Comparison of ENCODE assay signal across 17 cellular contexts in genomic region chr15:32096867-32097266, GRCh38.
DNase-seq lines count a peak whose midpoint lies in the region; FAIRE-seq and TF ChIP-seq lines count a peak whose summit lies in the region.
"Had no signal": no experiment of that assay in that cellular context is flagged by ENCODE, and none has a peak within 500 bp of the region (broad histone marks: within the 10 kb centered on the region; RNA-seq: fewer than 3 reads in every experiment).

No MANE protein-coding gene starts in this region.

- no peak overlapping the region for H3K23ac ChIP-seq in H1 (ENCODE audit: insufficient read length)

- H3K36me3 ChIP-seq in H1 (ENCODE audit: control insufficient read depth in 2 of 4, insufficient read depth in 4 of 4, low read length in 3 of 4) = no peaks in the 10 kb centered on the region
- H3K36me3 ChIP-seq in neural cell (ENCODE audit: insufficient read depth, low read length) = no peaks in the 10 kb centered on the region
- H3K36me3 ChIP-seq in OCI-LY7 (ENCODE audit: insufficient read depth, low read length) = no peaks in the 10 kb centered on the region
- H3K36me3 ChIP-seq in tibial artery = no peaks in the 10 kb centered on the region
- H3K36me3 ChIP-seq: BLaER1 treated with 17β-estradiol and CSF1 and Interleukin-3, amounts not matched to agents 10 nM and 100 nM had no signal

- H4K20me1 ChIP-seq in H1 (replicated peaks in 1 of 2; ENCODE audit: control insufficient read depth in 1 of 2, insufficient read depth in 2 of 2, low read length in 2 of 2) (no peaks in the 10 kb centered on the region), neural cell (ENCODE audit: insufficient read depth) (no peaks in the 10 kb centered on the region), OCI-LY7 (ENCODE audit: insufficient read depth, low read length) (no peaks in the 10 kb centered on the region)
- H4K20me1 ChIP-seq: BLaER1 treated with 17β-estradiol and CSF1 and Interleukin-3, amounts not matched to agents 10 nM and 100 nM had no signal

- H3K79me2 ChIP-seq in H1 (ENCODE audit: control insufficient read depth in 1 of 2, insufficient read depth in 2 of 2, low read length in 2 of 2) (no peaks in the 10 kb centered on the region), neural cell (replicated peaks; ENCODE audit: insufficient read depth, low read length) (no peaks in the 10 kb centered on the region), OCI-LY7 (ENCODE audit: insufficient read depth, low read depth, low read length) (no peaks in the 10 kb centered on the region)

- no peak for TF ChIP-seq RAD21 in H1 (IDR thresholded peaks at IDR 0.05 in 1 of 2, conservative IDR thresholded peaks at IDR 0.05 in 1 of 2; ENCODE audit: low read depth in 2 of 2, low read length in 2 of 2)
- TF ChIP-seq RAD21 in neural cell (conservative IDR thresholded peaks at IDR 0.05) = no peak

- DNase-seq in NCI-H748 (lab: John Stamatoyannopoulos, UW; ENCODE audit: unreplicated experiment) (peak; percentile 8), NCI-H748 treated with DMSO at 0.1 percent for 48 hours (lab: John Stamatoyannopoulos, UW) (no peak), NCI-H524 (lab: John Stamatoyannopoulos, UW) (peak; percentile 37 to 72), H1 (ENCODE audit: low read depth in 1 of 2, low spot score in 2 of 2) (no peak), OCI-LY7 (ENCODE audit: low spot score) (no peak), tibial artery (no peak), HTR-8/SVneo (ENCODE audit: insufficient read length, low spot score) (no peak)
- DNase-seq: 8988T, HCEC 1CT, KG1, NCI-H146, NCI-H2107, NCI-H345, NCI-H774, T-cell had no signal

- H3K27me3 ChIP-seq in H1 (replicated peaks in 1 of 4; ENCODE audit: control insufficient read depth in 3 of 4, extremely low read depth in 1 of 4, insufficient read depth in 3 of 4, low read length in 3 of 4) = no peaks in the 10 kb centered on the region
- no peaks in the 10 kb centered on the region for H3K27me3 ChIP-seq in neural cell (ENCODE audit: insufficient read depth, low read depth, low read length)
- H3K27me3 ChIP-seq in tibial artery = peaks cover 0 to 8% of the 10 kb centered on the region in 2 donors
- H3K27me3 ChIP-seq: BLaER1 treated with 17β-estradiol and CSF1 and Interleukin-3, amounts not matched to agents 10 nM and 100 nM had no signal

- H3K4me3 ChIP-seq in H1 (ENCODE audit: extremely low read depth in 1 of 4, insufficient read depth in 2 of 4, low read depth in 3 of 4, low read length in 4 of 4) (no peak overlapping the region), neural cell (ENCODE audit: low read length) (peak overlapping the region; percentile 32), OCI-LY7 (ENCODE audit: low read depth, low read length, poor library complexity, severe bottlenecking) (no peak overlapping the region), tibial artery (no peak overlapping the region)
- H3K4me3 ChIP-seq: BLaER1 treated with 17β-estradiol and CSF1 and Interleukin-3, amounts not matched to agents 10 nM and 100 nM had no signal

- no peak overlapping the region for H2BK15ac ChIP-seq in H1 (ENCODE audit: low read length)

- peaks cover 2% of the 10 kb centered on the region; the same call in 1 of the 2 replicates for H3K23me2 ChIP-seq in H1 (ENCODE audit: low read depth, low read length)

- 76% methylated on average over 10 of the region's 10 CpGs; no CpG with 5 or more reads in 1 of the 2 experiments for WGBS in H1 (ENCODE audit: extremely low coverage in 1 of 2, insufficient coverage in 1 of 2, insufficient read length in 1 of 2, insufficient replicate concordance in 2 of 2, low coverage in 1 of 2, low lambda C conversion rate in 2 of 2, missing lambda C conversion rate in 1 of 2), 2 experiments

- H3K56ac ChIP-seq in H1 (replicated peaks; ENCODE audit: insufficient read length, low read depth, low read length) = no peak overlapping the region

- TF ChIP-seq EP300 in H1 (IDR thresholded peaks at IDR 0.05; ENCODE audit: borderline replicate concordance in 1 of 2, low read depth in 2 of 2, low read length in 2 of 2) = no peak
- TF ChIP-seq EP300 in neural cell (conservative IDR thresholded peaks at IDR 0.05; ENCODE audit: poor library complexity, severe bottlenecking) = peak; percentile 43

- no peak overlapping the region; the same call in 1 of the 2 replicates for H4K8ac ChIP-seq in H1 (ENCODE audit: extremely low read depth, insufficient read depth, low read length)

- no peaks in the 10 kb centered on the region for H3F3A ChIP-seq in neural cell (ENCODE audit: insufficient read depth, low read length, poor library complexity, severe bottlenecking)

- no peak overlapping the region; the same call in 1 of the 2 replicates for H3K18ac ChIP-seq in H1 (ENCODE audit: extremely low read depth, low read length)

- no peak overlapping the region for H3K4ac ChIP-seq in H1 (replicated peaks; ENCODE audit: insufficient read length, low read depth, low read length)

- no peaks in the 10 kb centered on the region for H3K79me1 ChIP-seq in H1 (ENCODE audit: low read depth, low read length)

- intact Hi-C loops in OCI-LY7 (cut with micrococcal nuclease; ENCODE audit: unreplicated experiment) (no loop called here), tibial artery (cut with DNase I; ENCODE audit: low total_unique reads) (no loop called here)

- H3K4me2 ChIP-seq in H1 (ENCODE audit: insufficient read depth in 1 of 2, low read depth in 2 of 2, low read length in 2 of 2) = no peak overlapping the region
- H3K4me2 ChIP-seq in neural cell (ENCODE audit: low read length) = no peak overlapping the region
- H3K4me2 ChIP-seq in OCI-LY7 (ENCODE audit: low read length) = no peak overlapping the region
- H3K4me2 ChIP-seq: BLaER1 treated with 17β-estradiol and CSF1 and Interleukin-3, amounts not matched to agents 10 nM and 100 nM had no signal

- CTCF ChIA-PET in H1 (lab: Charles Lee; ENCODE audit: partially characterized antibody) = interaction anchor here (2.1 kb wide), 1 partner anchor 119 kb away, joined by 4 read pairs; no protein-coding TSS in a partner anchor
- CTCF ChIA-PET in OCI-LY7 (lab: Charles Lee; ENCODE audit: unreplicated experiment) = no interaction called here

- BruUV-seq in OCI-LY7 (replicated peaks; lab: Mats Ljungman, UMichigan) = no TSS peak

- FAIRE-seq in H1 (lab: Jason Lieb, UNC) (no peak), HTR-8/SVneo (lab: Jason Lieb, UNC) (no peak)

- TF ChIP-seq CTCF in H1 (IDR thresholded peaks at IDR 0.05; ENCODE audit: control extremely low read depth in 1 of 3, insufficient read depth in 1 of 3, low read depth in 1 of 3, low read length in 3 of 3) (no peak), neural cell (IDR thresholded peaks at IDR 0.05; ENCODE audit: poor library complexity, severe bottlenecking) (no peak), OCI-LY7 (conservative IDR thresholded peaks at IDR 0.05; ENCODE audit: low read length) (no peak), tibial artery (IDR thresholded peaks at IDR 0.05) (no peak)

- no peak overlapping the region for H4K5ac ChIP-seq in H1 (ENCODE audit: insufficient read length, low read depth, low read length)

- no peaks in the 10 kb centered on the region for H3K9me3 ChIP-seq in H1 (ENCODE audit: insufficient read depth in 2 of 2, low read depth in 1 of 2, low read length in 1 of 2)
- no peaks in the 10 kb centered on the region for H3K9me3 ChIP-seq in neural cell (ENCODE audit: low read length)
- no peaks in the 10 kb centered on the region for H3K9me3 ChIP-seq in OCI-LY7 (ENCODE audit: low read length)
- no peaks in the 10 kb centered on the region for H3K9me3 ChIP-seq in tibial artery
- H3K9me3 ChIP-seq: BLaER1 treated with 17β-estradiol and CSF1 and Interleukin-3, amounts not matched to agents 10 nM and 100 nM had no signal

- H3K9me2 ChIP-seq in neural cell (ENCODE audit: insufficient read depth, low read length) = no peaks in the 10 kb centered on the region
- H3K9me2 ChIP-seq in OCI-LY7 (ENCODE audit: insufficient read depth, low read length) = no peaks in the 10 kb centered on the region

- no peak overlapping the region for H2BK20ac ChIP-seq in H1 (ENCODE audit: low read length)

- no peak overlapping the region for H3K27ac ChIP-seq in H1 (ENCODE audit: low read depth, low read length)
- peak overlapping the region; percentile 61 for H3K27ac ChIP-seq in neural cell (ENCODE audit: low read length)
- no peak overlapping the region for H3K27ac ChIP-seq in OCI-LY7 (ENCODE audit: low read depth, low read length, poor library complexity, severe bottlenecking)
- no peak overlapping the region for H3K27ac ChIP-seq in tibial artery
- H3K27ac ChIP-seq: BLaER1 treated with 17β-estradiol and CSF1 and Interleukin-3, amounts not matched to agents 10 nM and 100 nM had no signal

- no peak for TF ChIP-seq POLR2A in H1 (IDR thresholded peaks at IDR 0.05; ENCODE audit: control extremely low read depth in 1 of 2, low read depth in 2 of 2, low read length in 2 of 2)

- POLR2A ChIA-PET in H1 (lab: Charles Lee; ENCODE audit: partially characterized antibody) = no interaction called here
- POLR2A ChIA-PET in OCI-LY7 (lab: Charles Lee) = interaction anchor here (0.5 to 0.7 kb wide), 3 partner anchors 10 to 739 kb away, joined by 3 read pairs; no protein-coding TSS in a partner anchor

- no peak overlapping the region for H4K91ac ChIP-seq in H1 (replicated peaks; ENCODE audit: insufficient read length, low read length)

- H2BK5ac ChIP-seq in H1 (ENCODE audit: low read depth, low read length) = no peak overlapping the region; the same call in 1 of the 2 replicates

- H2AK5ac ChIP-seq in H1 (ENCODE audit: low read depth, low read length) = no peak overlapping the region

- no peak overlapping the region for H2BK12ac ChIP-seq in H1 (ENCODE audit: low read depth, low read length)

- H3K4me1 ChIP-seq in H1 (replicated peaks in 1 of 4; ENCODE audit: control insufficient read depth in 3 of 4, insufficient read depth in 4 of 4, low read length in 3 of 4) = peaks cover 3 to 18% (median 8%) of the 10 kb centered on the region in 4 experiments
- no peaks in the 10 kb centered on the region for H3K4me1 ChIP-seq in OCI-LY7 (ENCODE audit: insufficient read depth, low read length, poor library complexity, severe bottlenecking)
- no peaks in the 10 kb centered on the region for H3K4me1 ChIP-seq in tibial artery

- no peak overlapping the region for H2AFZ ChIP-seq in H1 (ENCODE audit: low read length)
- no peak overlapping the region for H2AFZ ChIP-seq in neural cell (ENCODE audit: low read depth, low read length)
- H2AFZ ChIP-seq in OCI-LY7 (ENCODE audit: low read length) = no peak overlapping the region

- H2BK120ac ChIP-seq in H1 (replicated peaks; ENCODE audit: low read depth, low read length) = no peak overlapping the region

- H3K14ac ChIP-seq in H1 (ENCODE audit: insufficient read length) = no peak overlapping the region

- peak overlapping the region in 1 of 4 experiments; percentile 37; a peak in 1 of 7 replicates for H3K9ac ChIP-seq in H1 (replicated peaks in 1 of 4; ENCODE audit: extremely low read depth in 1 of 4, low read depth in 3 of 4, low read length in 3 of 4)
- H3K9ac ChIP-seq in neural cell (ENCODE audit: low read length) = peak overlapping the region; percentile 44
- H3K9ac ChIP-seq: BLaER1 treated with 17β-estradiol and CSF1 and Interleukin-3, amounts not matched to agents 10 nM and 100 nM had no signal

TF ChIP-seq in H1, 55 proteins besides CTCF, POLR2A, EP300 and RAD21 (continues in another document):
- no peak for TF ChIP-seq GABPA (IDR thresholded peaks at IDR 0.05; ENCODE audit: borderline replicate concordance, insufficient read depth, low read length)

TF ChIP-seq in neural cell, 6 proteins besides CTCF, POLR2A, EP300 and RAD21 (continues in another document):
- peak; percentile 49 for TF ChIP-seq MXI1 (conservative IDR thresholded peaks at IDR 0.05; ENCODE audit: poor library complexity, severe bottlenecking)

Comparison
In these comparisons a context has a peak if more than half of its experiments do, and no peak if none do; other contexts are left out.
1. DNase-seq: peak in NCI-H748 (single experiment) and NCI-H524 (2 of 2); none in NCI-H748 treated with DMSO at 0.1 percent for 48 hours (single experiment), H1 (0 of 2), OCI-LY7 (single experiment), tibial artery (0 of 2) and HTR-8/SVneo (single experiment).